ENCODE assay signal across 9 cellular contexts in genomic region chr14:32724864-32725550, GRCh38.
DNase-seq lines count a peak whose midpoint lies in the region; TF ChIP-seq lines count a peak whose summit lies in the region.
"Had no signal": no experiment of that assay in that cellular context is flagged by ENCODE, and none has a peak within 500 bp of the region (broad histone marks: within the 10 kb centered on the region; RNA-seq: fewer than 3 reads in every experiment).

No MANE protein-coding gene starts in this region.

- no peak for TF ChIP-seq RAD21 in liver (IDR thresholded peaks at IDR 0.05)

- no peaks in the 10 kb centered on the region for H3K9me3 ChIP-seq in A673 (ENCODE audit: low read depth, low read length, poor library complexity, severe bottlenecking)
- no peaks in the 10 kb centered on the region for H3K9me3 ChIP-seq in liver (ENCODE audit: control insufficient read depth in 4 of 4, low read length in 3 of 4)
- no peaks in the 10 kb centered on the region for H3K9me3 ChIP-seq in thyroid gland
- no peaks in the 10 kb centered on the region for H3K9me3 ChIP-seq in prostate gland

- H3K36me3 Mint-ChIP-seq in activated CD4-positive, alpha-beta T cell treated with anti-CD3 and anti-CD28 coated beads, Interleukin-2, amount 10 ng/mL, durations not matched to agents 7 days and 5 days (ENCODE audit: low read depth) = no peaks in the 10 kb centered on the region
- H3K36me3 Mint-ChIP-seq: CD4-positive, CD25-positive, alpha-beta regulatory T cell had no signal

- POLR2A ChIA-PET in A673 (lab: Charles Lee; ENCODE audit: low non-redundant PET) = interaction anchor here (0.6 kb wide), 1 partner anchor 121 kb away, joined by 3 read pairs; no protein-coding TSS in a partner anchor
- POLR2A ChIA-PET in activated CD4-positive, alpha-beta T cell treated with anti-CD3 and anti-CD28 coated beads, Interleukin-2, amount 10 ng/mL, durations not matched to agents 7 days and 5 days (lab: Charles Lee) = no interaction called here

- H3K27ac ChIP-seq in A673 (ENCODE audit: low read depth, low read length, poor library complexity, severe bottlenecking) (peak overlapping the region; percentile 78), coronary artery (peak overlapping the region in 1 of 2 donors; percentile 27), liver (ENCODE audit: low read depth in 1 of 2, low read length in 2 of 2) (no peak overlapping the region), thyroid gland (no peak overlapping the region), prostate gland (no peak overlapping the region)

- CTCF ChIA-PET in A673 (lab: Charles Lee) = interaction anchor here (0.6 kb wide), 1 partner anchor 14 kb away, joined by 3 read pairs; no protein-coding TSS in a partner anchor
- CTCF ChIA-PET in activated CD4-positive, alpha-beta T cell treated with anti-CD3 and anti-CD28 coated beads, Interleukin-2, amount 10 ng/mL, durations not matched to agents 7 days and 5 days (lab: Charles Lee) = no interaction called here

- no peaks in the 10 kb centered on the region for H3K4me1 Mint-ChIP-seq in activated CD4-positive, alpha-beta T cell treated with anti-CD3 and anti-CD28 coated beads, Interleukin-2, amount 10 ng/mL, durations not matched to agents 7 days and 5 days

- DNase-seq in A673 (ENCODE audit: low spot score) (peak; percentile 95), HT1080 (ENCODE audit: low read depth) (peak; percentile 69), coronary artery (ENCODE audit: low spot score) (no peak), thyroid gland (no peak), NK-92 (lab: John Stamatoyannopoulos, UW; ENCODE audit: unreplicated experiment) (no peak), prostate gland (ENCODE audit: low spot score) (no peak)
- DNase-seq in activated CD4-positive, alpha-beta T cell treated with anti-CD3 and anti-CD28 coated beads, Interleukin-2, amount 10 ng/mL, durations not matched to agents 7 days and 5 days = no peak
- DNase-seq: CD4-positive, CD25-positive, alpha-beta regulatory T cell had no signal

- H3K27me3 Mint-ChIP-seq in activated CD4-positive, alpha-beta T cell treated with anti-CD3 and anti-CD28 coated beads, Interleukin-2, amount 10 ng/mL, durations not matched to agents 7 days and 5 days = peaks cover 1% of the 10 kb centered on the region
- H3K27me3 Mint-ChIP-seq: CD4-positive, CD25-positive, alpha-beta regulatory T cell had no signal

- H3K4me3 ChIP-seq in A673 (ENCODE audit: low read depth, low read length, poor library complexity, severe bottlenecking) (peak overlapping the region; percentile 32), coronary artery (peak overlapping the region; percentile 41), liver (ENCODE audit: low read depth in 1 of 3, low read length in 3 of 3) (no peak overlapping the region), thyroid gland (replicated peaks in 1 of 3) (no peak overlapping the region), prostate gland (no peak overlapping the region)

- intact Hi-C loops in A673 (cut with micrococcal nuclease; ENCODE audit: unreplicated experiment) (loop anchor here (5.0 kb wide), 1 partner anchor 212 kb away; the partner anchor contains the start of gene NPAS3), thyroid gland (cut with DNase I) (no loop called here), prostate gland (cut with DNase I) (no loop called here)

- peaks cover 36% of the 10 kb centered on the region for H3K4me1 ChIP-seq in A673 (ENCODE audit: insufficient read depth, low read length, poor library complexity, severe bottlenecking)
- H3K4me1 ChIP-seq in liver (ENCODE audit: control insufficient read depth in 4 of 4, insufficient read depth in 4 of 4, low read length in 3 of 4) = peaks cover 0 to 3% (median 2%) of the 10 kb centered on the region in 4 donors
- no peaks in the 10 kb centered on the region for H3K4me1 ChIP-seq in thyroid gland
- no peaks in the 10 kb centered on the region for H3K4me1 ChIP-seq in prostate gland (replicated peaks)

- BruUV-seq in A673 (replicated peaks; lab: Mats Ljungman, UMichigan) = no TSS peak

- no peak for TF ChIP-seq CTCF in A673 (conservative IDR thresholded peaks at IDR 0.05; ENCODE audit: low read depth, low read length)
- TF ChIP-seq CTCF in coronary artery (IDR thresholded peaks at IDR 0.05) = no peak
- no peak for TF ChIP-seq CTCF in liver (IDR thresholded peaks at IDR 0.05; ENCODE audit: low read depth, low read length, missing input control)
- no peak for TF ChIP-seq CTCF in thyroid gland (IDR thresholded peaks at IDR 0.05)
- no peak for TF ChIP-seq CTCF in prostate gland (IDR thresholded peaks at IDR 0.05)

- H3K9ac ChIP-seq in liver (ENCODE audit: low read depth in 1 of 2, low read length in 2 of 2) = peak overlapping the region in 1 of 2 donors; percentile 27

- WGBS in liver = 53% methylated on average over 7 of the region's 7 CpGs
- WGBS in thyroid gland, 2 donors = 53 to 62% methylated on average over 7 of the region's 7 CpGs
- 32% methylated on average over 7 of the region's 7 CpGs for WGBS in prostate gland

- H3K27me3 ChIP-seq in A673 (replicated peaks; ENCODE audit: insufficient read depth, low read depth, low read length, poor library complexity) (no peaks in the 10 kb centered on the region), liver (ENCODE audit: control insufficient read depth in 4 of 4, insufficient read depth in 4 of 4, low read length in 3 of 4) (no peaks in the 10 kb centered on the region), thyroid gland (no peaks in the 10 kb centered on the region), prostate gland (replicated peaks; ENCODE audit: insufficient read depth) (no peaks in the 10 kb centered on the region)

- H3K4me3 Mint-ChIP-seq in activated CD4-positive, alpha-beta T cell treated with anti-CD3 and anti-CD28 coated beads, Interleukin-2, amount 10 ng/mL, durations not matched to agents 7 days and 5 days = no peak overlapping the region
- H3K4me3 Mint-ChIP-seq: CD4-positive, CD25-positive, alpha-beta regulatory T cell had no signal

- TF ChIP-seq POLR2A in thyroid gland (IDR thresholded peaks at IDR 0.05) (no peak), prostate gland (IDR thresholded peaks at IDR 0.05) (no peak)

- H3K9me3 Mint-ChIP-seq in activated CD4-positive, alpha-beta T cell treated with anti-CD3 and anti-CD28 coated beads, Interleukin-2, amount 10 ng/mL, durations not matched to agents 7 days and 5 days = no peaks in the 10 kb centered on the region

- H3K27ac Mint-ChIP-seq in activated CD4-positive, alpha-beta T cell treated with anti-CD3 and anti-CD28 coated beads, Interleukin-2, amount 10 ng/mL, durations not matched to agents 7 days and 5 days = no peak overlapping the region
- H3K27ac Mint-ChIP-seq: CD4-positive, CD25-positive, alpha-beta regulatory T cell had no signal

- no peaks in the 10 kb centered on the region for H3K36me3 ChIP-seq in A673 (ENCODE audit: insufficient read depth, low read length, poor library complexity, severe bottlenecking)
- no peaks in the 10 kb centered on the region for H3K36me3 ChIP-seq in liver (ENCODE audit: control insufficient read depth in 4 of 4, insufficient read depth in 3 of 4, low read depth in 1 of 4, low read length in 3 of 4)
- no peaks in the 10 kb centered on the region for H3K36me3 ChIP-seq in thyroid gland
- no peaks in the 10 kb centered on the region for H3K36me3 ChIP-seq in prostate gland

TF ChIP-seq in liver, 16 proteins besides CTCF, POLR2A, EP300 and RAD21:
- TF ChIP-seq ATF3 (IDR thresholded peaks at IDR 0.05) (peak; percentile 20), YY1 (IDR thresholded peaks at IDR 0.05) (no peak), HNF4A (conservative IDR thresholded peaks at IDR 0.05) (peak; percentile 40 to 45)
- TF ChIP-seq, protein P1, sequence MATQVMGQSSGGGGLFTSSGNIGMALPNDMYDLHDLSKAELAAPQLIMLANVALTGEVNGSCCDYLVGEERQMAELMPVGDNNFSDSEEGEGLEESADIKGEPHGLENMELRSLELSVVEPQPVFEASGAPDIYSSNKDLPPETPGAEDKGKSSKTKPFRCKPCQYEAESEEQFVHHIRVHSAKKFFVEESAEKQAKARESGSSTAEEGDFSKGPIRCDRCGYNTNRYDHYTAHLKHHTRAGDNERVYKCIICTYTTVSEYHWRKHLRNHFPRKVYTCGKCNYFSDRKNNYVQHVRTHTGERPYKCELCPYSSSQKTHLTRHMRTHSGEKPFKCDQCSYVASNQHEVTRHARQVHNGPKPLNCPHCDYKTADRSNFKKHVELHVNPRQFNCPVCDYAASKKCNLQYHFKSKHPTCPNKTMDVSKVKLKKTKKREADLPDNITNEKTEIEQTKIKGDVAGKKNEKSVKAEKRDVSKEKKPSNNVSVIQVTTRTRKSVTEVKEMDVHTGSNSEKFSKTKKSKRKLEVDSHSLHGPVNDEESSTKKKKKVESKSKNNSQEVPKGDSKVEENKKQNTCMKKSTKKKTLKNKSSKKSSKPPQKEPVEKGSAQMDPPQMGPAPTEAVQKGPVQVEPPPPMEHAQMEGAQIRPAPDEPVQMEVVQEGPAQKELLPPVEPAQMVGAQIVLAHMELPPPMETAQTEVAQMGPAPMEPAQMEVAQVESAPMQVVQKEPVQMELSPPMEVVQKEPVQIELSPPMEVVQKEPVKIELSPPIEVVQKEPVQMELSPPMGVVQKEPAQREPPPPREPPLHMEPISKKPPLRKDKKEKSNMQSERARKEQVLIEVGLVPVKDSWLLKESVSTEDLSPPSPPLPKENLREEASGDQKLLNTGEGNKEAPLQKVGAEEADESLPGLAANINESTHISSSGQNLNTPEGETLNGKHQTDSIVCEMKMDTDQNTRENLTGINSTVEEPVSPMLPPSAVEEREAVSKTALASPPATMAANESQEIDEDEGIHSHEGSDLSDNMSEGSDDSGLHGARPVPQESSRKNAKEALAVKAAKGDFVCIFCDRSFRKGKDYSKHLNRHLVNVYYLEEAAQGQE (IDR thresholded peaks at IDR 0.05) = peak; percentile 44
TF ChIP-seq in liver: peak in this region for 3.

Comparison
In these comparisons a context has a peak if more than half of its experiments do, and no peak if none do; other contexts are left out.
1. DNase-seq: peak in A673 (single experiment) and HT1080 (single experiment); none in coronary artery (single experiment), thyroid gland (0 of 2), NK-92 (single experiment), activated CD4-positive, alpha-beta T cell treated with anti-CD3 and anti-CD28 coated beads, Interleukin-2, amount 10 ng/mL, durations not matched to agents 7 days and 5 days (single experiment) and prostate gland (single experiment).
2. H3K4me3 ChIP-seq: peak in A673 (single experiment) and coronary artery (single experiment); none in liver (0 of 3), thyroid gland (0 of 3) and prostate gland (0 of 2).